In genomic region chr19:13095934-13096890, GRCh38 we compare ENCODE assay signal across 8 cellular contexts. TPM values are rescaled to one million over a fixed set of nuclear protein-coding genes. Genes with fewer than 3 reads are reported as not detected.
DNase-seq lines count a peak whose midpoint lies in the region; ATAC-seq and TF ChIP-seq lines count a peak whose summit lies in the region.

No MANE protein-coding gene starts in this region.

- no peaks in the 10 kb centered on the region for H3K27me3 ChIP-seq in upper lobe of left lung

- H3K36me3 ChIP-seq in upper lobe of left lung: peaks cover 0 to 15% (median 7%) of the 10 kb centered on the region in 4 donors

- H3K27me3 Mint-ChIP-seq in activated naive CD4-positive, alpha-beta T cell treated with anti-CD3 and anti-CD28 coated beads, Interleukin-2, amount 50 U/mL, for 24 hours: peaks cover 13% of the 10 kb centered on the region
- H3K27me3 Mint-ChIP-seq in activated CD4-positive, alpha-beta memory T cell treated with anti-CD3 and anti-CD28 coated beads for 36 hours: peaks cover 22% of the 10 kb centered on the region

- POLR2A ChIA-PET in activated CD4-positive, alpha-beta memory T cell treated with anti-CD3 and anti-CD28 coated beads for 36 hours (lab: Charles Lee): interaction anchor here (1.2 kb wide), 1 partner anchor 119 kb away, joined by 3 read pairs; no protein-coding TSS in a partner anchor

- TF ChIP-seq EP300 in upper lobe of left lung (IDR thresholded peaks at IDR 0.05): no peak

- ATAC-seq in upper lobe of left lung (ENCODE audit: low FRiP score in 2 of 2): no peak
- no peak for ATAC-seq in HG02973 (IDR thresholded peaks at IDR 0.05; ENCODE audit: unreplicated experiment)
- no peak for ATAC-seq in HG02763 (IDR thresholded peaks at IDR 0.05; ENCODE audit: unreplicated experiment)

- CTCF ChIA-PET in activated CD4-positive, alpha-beta memory T cell treated with anti-CD3 and anti-CD28 coated beads for 36 hours (lab: Charles Lee): interaction anchor here (1.0 to 8.1 kb wide), 7 partner anchors 9 to 129 kb away, joined by 4 to 182 read pairs (median 19); partner anchors contain the start of gene DAND5

- H3K27ac ChIP-seq in upper lobe of left lung: peak overlapping the region; percentile 92 to 98 (median 95)

- no peak for DNase-seq in activated naive CD4-positive, alpha-beta T cell treated with anti-CD3 and anti-CD28 coated beads, Interleukin-2, amount 50 U/mL, for 16 hours
- peak; percentile 38 for DNase-seq in activated CD4-positive, alpha-beta memory T cell treated with anti-CD3 and anti-CD28 coated beads for 36 hours
- DNase-seq in iPS-NIHi7 (ENCODE audit: extremely low spot score) (peak; percentile 79), upper lobe of left lung (peak in 1 of 2 donors; percentile 48), DMS 273 (lab: John Stamatoyannopoulos, UW; ENCODE audit: unreplicated experiment) (no peak)

- H3K4me1 Mint-ChIP-seq in activated naive CD4-positive, alpha-beta T cell treated with anti-CD3 and anti-CD28 coated beads, Interleukin-2, amount 50 U/mL, for 24 hours: peaks cover 34% of the 10 kb centered on the region
- H3K4me1 Mint-ChIP-seq in activated CD4-positive, alpha-beta memory T cell treated with anti-CD3 and anti-CD28 coated beads for 36 hours (ENCODE audit: low read depth): peaks cover 41% of the 10 kb centered on the region

- H3K9me3 ChIP-seq in upper lobe of left lung: no peaks in the 10 kb centered on the region

- TF ChIP-seq CTCF in upper lobe of left lung (IDR thresholded peaks at IDR 0.05): peak in 4 of 6 experiments; percentile 23 to 38 (median 30)

- H3K4me3 Mint-ChIP-seq in activated naive CD4-positive, alpha-beta T cell treated with anti-CD3 and anti-CD28 coated beads, Interleukin-2, amount 50 U/mL, for 24 hours: peak overlapping the region; percentile 51
- peak overlapping the region; percentile 3 for H3K4me3 Mint-ChIP-seq in activated CD4-positive, alpha-beta memory T cell treated with anti-CD3 and anti-CD28 coated beads for 36 hours

- WGBS in upper lobe of left lung, 2 donors: 48 to 63% methylated on average over 37 to 38 of the region's 44 CpGs

- peaks cover 73 to 97% (median 85%) of the 10 kb centered on the region in 4 donors for H3K4me1 ChIP-seq in upper lobe of left lung

- H3K36me3 Mint-ChIP-seq in activated naive CD4-positive, alpha-beta T cell treated with anti-CD3 and anti-CD28 coated beads, Interleukin-2, amount 50 U/mL, for 24 hours: no peaks in the 10 kb centered on the region
- peaks cover 4% of the 10 kb centered on the region for H3K36me3 Mint-ChIP-seq in activated CD4-positive, alpha-beta memory T cell treated with anti-CD3 and anti-CD28 coated beads for 36 hours

- no peak for TF ChIP-seq POLR2A in upper lobe of left lung (IDR thresholded peaks at IDR 0.05)

- H3K27ac Mint-ChIP-seq in activated naive CD4-positive, alpha-beta T cell treated with anti-CD3 and anti-CD28 coated beads, Interleukin-2, amount 50 U/mL, for 24 hours: peak overlapping the region; percentile 11
- H3K27ac Mint-ChIP-seq in activated CD4-positive, alpha-beta memory T cell treated with anti-CD3 and anti-CD28 coated beads for 36 hours: no peak overlapping the region

- no peaks in the 10 kb centered on the region for H3K9me3 Mint-ChIP-seq in activated naive CD4-positive, alpha-beta T cell treated with anti-CD3 and anti-CD28 coated beads, Interleukin-2, amount 50 U/mL, for 24 hours
- peaks cover 5% of the 10 kb centered on the region for H3K9me3 Mint-ChIP-seq in activated CD4-positive, alpha-beta memory T cell treated with anti-CD3 and anti-CD28 coated beads for 36 hours

- intact Hi-C loops in activated CD4-positive, alpha-beta memory T cell treated with anti-CD3 and anti-CD28 coated beads for 36 hours (cut with micrococcal nuclease): no loop called here

- H3K4me3 ChIP-seq in upper lobe of left lung: peak overlapping the region in 3 of 4 donors; percentile 26 to 59 (median 37)

RNA-seq across cellular contexts. Expression of gene LYL1, which starts 6.4 kb away (rescaled TPM):
- total RNA-seq in activated CD4-positive, alpha-beta memory T cell treated with anti-CD3 and anti-CD28 coated beads for 36 hours: 1 to 10 TPM; 5.0 to 5.6 TPM
- 10 to 100 TPM; 22.6 to 55.5 (median 31.4) TPM for total RNA-seq in upper lobe of left lung

RNA-seq across cellular contexts. Expression of gene TRMT1, which starts 20.3 kb away (rescaled TPM):
- total RNA-seq in activated CD4-positive, alpha-beta memory T cell treated with anti-CD3 and anti-CD28 coated beads for 36 hours: 10 to 100 TPM; 59.2 to 61.3 TPM
- total RNA-seq in upper lobe of left lung: 10 to 100 TPM; 27.2 to 92.2 (median 33.1) TPM

RNA-seq across cellular contexts. Expression of gene NACC1, which starts 21.9 kb away (rescaled TPM):
- 10 to 100 TPM; 89.8 to 90.9 TPM for total RNA-seq in activated CD4-positive, alpha-beta memory T cell treated with anti-CD3 and anti-CD28 coated beads for 36 hours
- 10 to 100 TPM; 22.0 to 96.1 (median 55.7) TPM for total RNA-seq in upper lobe of left lung

RNA-seq across cellular contexts. Expression of gene STX10, which starts 54.0 kb away (rescaled TPM):
- total RNA-seq in activated CD4-positive, alpha-beta memory T cell treated with anti-CD3 and anti-CD28 coated beads for 36 hours: 10 to 100 TPM; 65.5 to 66.3 TPM
- total RNA-seq in upper lobe of left lung: 100 to 1,000 TPM in 4 of 6 donors, 10 to 100 TPM in 2; 80.0 to 348 (median 107) TPM

RNA-seq across cellular contexts. Expression of gene IER2, which starts 54.0 kb away (rescaled TPM):
- 100 to 1,000 TPM; 129 to 137 TPM for total RNA-seq in activated CD4-positive, alpha-beta memory T cell treated with anti-CD3 and anti-CD28 coated beads for 36 hours
- total RNA-seq in upper lobe of left lung: 100 to 1,000 TPM in 4 of 6 donors, 10 to 100 TPM in 2; 94.3 to 246 (median 129) TPM

Comparison
In these comparisons a context has a peak if more than half of its experiments do, and no peak if none do; other contexts are left out.
1. DNase-seq: peak in activated CD4-positive, alpha-beta memory T cell treated with anti-CD3 and anti-CD28 coated beads for 36 hours (single experiment) and iPS-NIHi7 (single experiment); none in activated naive CD4-positive, alpha-beta T cell treated with anti-CD3 and anti-CD28 coated beads, Interleukin-2, amount 50 U/mL, for 16 hours (single experiment) and DMS 273 (single experiment).